10 cellular contexts compared by ENCODE assay signal in the genomic region with DNA sequence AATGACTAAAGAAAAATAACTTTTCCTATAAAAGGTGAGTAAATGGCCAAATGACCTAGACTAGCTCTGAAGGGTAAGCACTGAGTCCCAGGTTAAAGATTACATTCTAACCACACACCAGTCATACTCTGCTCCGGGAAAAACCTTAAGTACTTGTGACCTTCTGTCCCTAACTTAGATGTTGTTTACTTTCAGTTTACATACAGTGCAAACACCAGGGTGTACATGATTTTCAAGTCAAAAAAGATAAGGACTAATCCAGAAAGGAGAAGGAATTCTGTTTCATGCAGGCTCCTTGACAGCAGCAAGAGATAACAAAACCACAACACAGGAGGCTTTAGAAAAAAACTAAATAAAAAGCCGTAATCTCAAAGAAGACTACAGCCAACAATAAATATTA.
DNase-seq lines count a peak whose midpoint lies in the region; ATAC-seq, FAIRE-seq and TF ChIP-seq lines count a peak whose summit lies in the region.
"Had no signal": no experiment of that assay in that cellular context is flagged by ENCODE, and none has a peak within 500 bp of the region (broad histone marks: within the 10 kb centered on the region; RNA-seq: fewer than 3 reads in every experiment).

No MANE protein-coding gene starts in this region.

- no peaks in the 10 kb centered on the region for H3K79me2 ChIP-seq in astrocyte (ENCODE audit: insufficient read depth, low read length)

- H3K9me3 ChIP-seq in astrocyte (ENCODE audit: insufficient read depth, low read depth, low read length) (no peaks in the 10 kb centered on the region), adrenal gland (replicated peaks in 1 of 3) (no peaks in the 10 kb centered on the region)

- no peaks in the 10 kb centered on the region for H4K20me1 ChIP-seq in astrocyte (ENCODE audit: insufficient read depth, low read length)

- H3K36me3 ChIP-seq in astrocyte (ENCODE audit: insufficient read depth, low read length) (no peaks in the 10 kb centered on the region), adrenal gland (replicated peaks in 1 of 2) (no peaks in the 10 kb centered on the region)

- H3K27ac ChIP-seq in astrocyte (ENCODE audit: low read depth, low read length) (no peak overlapping the region), adrenal gland (no peak overlapping the region)

- peaks cover 2% of the 10 kb centered on the region for H3K4me1 Mint-ChIP-seq in astrocyte (ENCODE audit: low read depth, unreplicated experiment)
- peaks cover 4% of the 10 kb centered on the region for H3K4me1 Mint-ChIP-seq in stimulated activated memory B cell treated with anti-CD40 and anti-IgM and Interleukin-4, amounts not matched to agents 10 μg/mL and 1 μg/mL and 100 μg/mL, for 72 hours

- H3K27me3 Mint-ChIP-seq in astrocyte (ENCODE audit: low read depth, unreplicated experiment) = peaks cover 7% of the 10 kb centered on the region
- peaks cover 33% of the 10 kb centered on the region for H3K27me3 Mint-ChIP-seq in stimulated activated memory B cell treated with anti-CD40 and anti-IgM and Interleukin-4, amounts not matched to agents 10 μg/mL and 1 μg/mL and 100 μg/mL, for 72 hours

- ATAC-seq in HG03045 (IDR thresholded peaks at IDR 0.05; ENCODE audit: unreplicated experiment) = peak; percentile 90
- ATAC-seq in stimulated activated memory B cell treated with anti-CD40 and anti-IgM and Interleukin-4, amounts not matched to agents 10 μg/mL and 1 μg/mL and 100 μg/mL, for 72 hours = peak; percentile 56
- ATAC-seq: HCT116 had no signal

- H3K36me3 Mint-ChIP-seq in astrocyte (ENCODE audit: low read depth, unreplicated experiment) = peaks cover 5% of the 10 kb centered on the region
- no peaks in the 10 kb centered on the region for H3K36me3 Mint-ChIP-seq in stimulated activated memory B cell treated with anti-CD40 and anti-IgM and Interleukin-4, amounts not matched to agents 10 μg/mL and 1 μg/mL and 100 μg/mL, for 72 hours

- no peak overlapping the region for H3K9ac ChIP-seq in astrocyte (ENCODE audit: low read length)

- peaks cover 2% of the 10 kb centered on the region for H3K9me3 Mint-ChIP-seq in astrocyte (ENCODE audit: unreplicated experiment)
- no peaks in the 10 kb centered on the region for H3K9me3 Mint-ChIP-seq in stimulated activated memory B cell treated with anti-CD40 and anti-IgM and Interleukin-4, amounts not matched to agents 10 μg/mL and 1 μg/mL and 100 μg/mL, for 72 hours

- TF ChIP-seq POLR2A in adrenal gland (IDR thresholded peaks at IDR 0.05) = no peak

- no peak for FAIRE-seq in astrocyte (lab: Jason Lieb, UNC)
- FAIRE-seq: A204.1 had no signal

- H2AFZ ChIP-seq in astrocyte (ENCODE audit: low read depth, low read length) = no peak overlapping the region

- H3K27me3 ChIP-seq in astrocyte (ENCODE audit: insufficient read depth, low read length) (no peaks in the 10 kb centered on the region), adrenal gland (no peaks in the 10 kb centered on the region)

- TF ChIP-seq CTCF in astrocyte (IDR thresholded peaks at IDR 0.05; ENCODE audit: insufficient read depth, low read depth, low read length) (no peak), adrenal gland (IDR thresholded peaks at IDR 0.05) (no peak)

- peak overlapping the region; percentile 42 for H3K4me2 ChIP-seq in astrocyte (ENCODE audit: low read length)

- peaks cover 10% of the 10 kb centered on the region for H3K4me1 ChIP-seq in astrocyte (ENCODE audit: insufficient read depth, low read length)
- peaks cover 0 to 9% of the 10 kb centered on the region in 2 donors for H3K4me1 ChIP-seq in adrenal gland (replicated peaks in 1 of 2)

- no peak overlapping the region for H3K4me3 ChIP-seq in astrocyte (ENCODE audit: insufficient read depth, low read depth, low read length)
- H3K4me3 ChIP-seq in adrenal gland = no peak overlapping the region

- H3K27ac Mint-ChIP-seq in astrocyte (ENCODE audit: unreplicated experiment) = no peak overlapping the region
- no peak overlapping the region for H3K27ac Mint-ChIP-seq in stimulated activated memory B cell treated with anti-CD40 and anti-IgM and Interleukin-4, amounts not matched to agents 10 μg/mL and 1 μg/mL and 100 μg/mL, for 72 hours

- DNase-seq in NCI-H82 treated with DMSO at 0.1 percent for 48 hours (lab: John Stamatoyannopoulos, UW; ENCODE audit: unreplicated experiment) = peak; percentile 25
- DNase-seq in NCI-H82 (lab: John Stamatoyannopoulos, UW) = no peak
- peak; percentile 41 for DNase-seq in astrocyte (ENCODE audit: low read depth)
- DNase-seq in foreskin melanocyte = no peak
- DNase-seq in adrenal gland = no peak
- DNase-seq in cerebellar nuclear complex (lab: John Stamatoyannopoulos, UW) = no peak

- H3K4me3 Mint-ChIP-seq in astrocyte (ENCODE audit: unreplicated experiment) = no peak overlapping the region
- no peak overlapping the region for H3K4me3 Mint-ChIP-seq in stimulated activated memory B cell treated with anti-CD40 and anti-IgM and Interleukin-4, amounts not matched to agents 10 μg/mL and 1 μg/mL and 100 μg/mL, for 72 hours

- intact Hi-C loops in adrenal gland (cut with DNase I) = no loop called here

- WGBS in adrenal gland, 4 donors = 49 to 51% (median 51%) methylated on average over 2 of the region's 2 CpGs

Comparison
In these comparisons a context has a peak if more than half of its experiments do, and no peak if none do; other contexts are left out.
1. DNase-seq: peak in NCI-H82 treated with DMSO at 0.1 percent for 48 hours (single experiment) and astrocyte (single experiment); none in NCI-H82 (single experiment), foreskin melanocyte (single experiment), adrenal gland (0 of 7) and cerebellar nuclear complex (0 of 2).